8 cellular contexts compared by ENCODE assay signal in the genomic region with DNA sequence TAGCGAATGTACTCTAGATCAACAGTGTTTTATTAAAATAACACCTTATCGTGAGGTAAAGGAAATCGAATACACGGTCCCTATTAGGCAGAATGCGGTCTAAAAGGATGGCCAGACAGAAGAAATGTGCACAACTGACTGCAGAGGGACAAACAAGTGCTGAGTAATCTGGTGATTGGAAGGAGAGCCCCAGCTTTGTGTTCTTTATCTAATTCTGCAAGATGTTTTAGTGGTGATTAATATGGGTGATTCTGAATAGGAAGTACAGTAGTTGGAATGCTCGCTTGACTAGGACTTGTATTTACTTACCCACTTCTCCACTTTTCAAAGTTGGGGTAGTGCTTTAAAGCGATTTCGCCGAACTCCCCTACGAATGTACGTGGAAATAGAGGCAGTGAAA. TPM values are rescaled to one million over a fixed set of nuclear protein-coding genes. Genes with fewer than 3 reads are reported as not detected.
DNase-seq lines count a peak whose midpoint lies in the region; ATAC-seq and TF ChIP-seq lines count a peak whose summit lies in the region.

No MANE protein-coding gene starts in this region.

- peaks cover 16 to 55% (median 31%) of the 10 kb centered on the region in 4 donors for H3K4me1 Mint-ChIP-seq in CD4-positive, alpha-beta memory T cell
- peaks cover 40% of the 10 kb centered on the region for H3K4me1 Mint-ChIP-seq in activated naive CD8-positive, alpha-beta T cell (ENCODE audit: low read depth)

- no peaks in the 10 kb centered on the region for H3K36me3 ChIP-seq in CD4-positive, alpha-beta memory T cell (ENCODE audit: insufficient read depth, low read length)
- H3K36me3 ChIP-seq in HUES6 (ENCODE audit: control insufficient read depth, insufficient read depth, low read length) (no peaks in the 10 kb centered on the region), iPS-18a (ENCODE audit: control insufficient read depth, low read depth, low read length) (no peaks in the 10 kb centered on the region), stomach (no peaks in the 10 kb centered on the region)

- H3K36me3 Mint-ChIP-seq in CD4-positive, alpha-beta memory T cell, result peaks cover 0 to 13% of the 10 kb centered on the region in 2 donors
- no peaks in the 10 kb centered on the region for H3K36me3 Mint-ChIP-seq in activated naive CD8-positive, alpha-beta T cell

- in situ Hi-C loops in GM13977 (cut with MboI; ENCODE audit: low pct_unique_long_range_greater_than_20kb, low sequenced_read_pairs, unreplicated experiment), result no loop called here

- H3K9me3 Mint-ChIP-seq in CD4-positive, alpha-beta memory T cell, result no peaks in the 10 kb centered on the region
- H3K9me3 Mint-ChIP-seq in activated naive CD8-positive, alpha-beta T cell (ENCODE audit: low read depth), result no peaks in the 10 kb centered on the region

- H3K9ac ChIP-seq in HUES6 (ENCODE audit: low read length) (peak overlapping the region; percentile 93), iPS-18a (ENCODE audit: low read length) (peak overlapping the region; percentile 54)

- DNase-seq in CD4-positive, alpha-beta memory T cell, result peak in 2 of 5 donors; percentile 3 to 40
- DNase-seq in stomach (no peak), GM13977 (ENCODE audit: low spot score) (no peak), cortex of kidney (lab: John Stamatoyannopoulos, UW) (no peak)

- intact Hi-C loops in CD4-positive, alpha-beta memory T cell (cut with micrococcal nuclease), result loop anchor here (5.0 to 10.0 kb wide), 3 partner anchors 178 to 1120 kb away; partner anchors contain the start of gene SLC25A5
- intact Hi-C loops in stomach (cut with DNase I; ENCODE audit: low total_unique reads), result no loop called here

- peak overlapping the region; percentile 76 to 85 for H3K4me3 ChIP-seq in CD4-positive, alpha-beta memory T cell (ENCODE audit: low read length in 2 of 2)
- H3K4me3 ChIP-seq in HUES6 (ENCODE audit: low read depth, low read length) (peak overlapping the region; percentile 89), iPS-18a (ENCODE audit: low read length) (peak overlapping the region; percentile 66), stomach (peak overlapping the region; percentile 56 to 78 (median 71))

- H3K9me3 ChIP-seq in CD4-positive, alpha-beta memory T cell (ENCODE audit: control insufficient read depth in 1 of 2, low read length in 2 of 2), result no peaks in the 10 kb centered on the region
- H3K9me3 ChIP-seq in HUES6 (ENCODE audit: control insufficient read depth, insufficient read depth, low read depth, low read length) (no peaks in the 10 kb centered on the region), iPS-18a (ENCODE audit: control insufficient read depth, low read depth, low read length) (peaks cover 4% of the 10 kb centered on the region), stomach (no peaks in the 10 kb centered on the region)

- peak overlapping the region; percentile 97 to 100 (median 99) for H3K4me3 Mint-ChIP-seq in CD4-positive, alpha-beta memory T cell
- H3K4me3 Mint-ChIP-seq in activated naive CD8-positive, alpha-beta T cell, result peak overlapping the region; percentile 97

- H3K27ac Mint-ChIP-seq in CD4-positive, alpha-beta memory T cell, result peak overlapping the region; percentile 97 to 100 (median 98)
- H3K27ac Mint-ChIP-seq in activated naive CD8-positive, alpha-beta T cell, result peak overlapping the region; percentile 97

- TF ChIP-seq EP300 in stomach (IDR thresholded peaks at IDR 0.05), result no peak

- no peak for TF ChIP-seq POLR2A in stomach (IDR thresholded peaks at IDR 0.05)

- peaks cover 52% of the 10 kb centered on the region for H3K4me1 ChIP-seq in CD4-positive, alpha-beta memory T cell (ENCODE audit: insufficient read depth, low read length)
- H3K4me1 ChIP-seq in HUES6 (ENCODE audit: control insufficient read depth, insufficient read depth, low read length) (peaks cover 32% of the 10 kb centered on the region), iPS-18a (ENCODE audit: control insufficient read depth, low read depth, low read length) (peaks cover 5% of the 10 kb centered on the region), stomach (peaks cover 0 to 44% (median 16%) of the 10 kb centered on the region in 4 donors)

- CTCF ChIA-PET in CD4-positive, alpha-beta memory T cell (lab: Charles Lee; ENCODE audit: partially characterized antibody), result no interaction called here

- 0 to 34% (median 13%) methylated on average over 11 of the region's 11 CpGs for WGBS in stomach, 5 donors

- H3K27me3 Mint-ChIP-seq in CD4-positive, alpha-beta memory T cell, result no peaks in the 10 kb centered on the region
- no peaks in the 10 kb centered on the region for H3K27me3 Mint-ChIP-seq in activated naive CD8-positive, alpha-beta T cell

- TF ChIP-seq CTCF in stomach (IDR thresholded peaks at IDR 0.05) (no peak), GM13977 (IDR thresholded peaks at IDR 0.05; ENCODE audit: extremely low read depth, insufficient read depth, missing control alignments) (no peak)

- H3K27ac ChIP-seq in CD4-positive, alpha-beta memory T cell (ENCODE audit: low read depth, low read length), result peak overlapping the region; percentile 84
- peak overlapping the region; percentile 90; the same call in 1 of the 2 replicates for H3K27ac ChIP-seq in HUES6 (ENCODE audit: low read depth, low read length)
- H3K27ac ChIP-seq in iPS-18a (ENCODE audit: low read length), result no peak overlapping the region
- H3K27ac ChIP-seq in stomach, result peak overlapping the region; percentile 92 to 96 (median 93)

- no peak for ATAC-seq in HG03432 (IDR thresholded peaks at IDR 0.05; ENCODE audit: unreplicated experiment)

- no peaks in the 10 kb centered on the region for H3K27me3 ChIP-seq in CD4-positive, alpha-beta memory T cell (ENCODE audit: insufficient read depth, low read length)
- H3K27me3 ChIP-seq in HUES6 (ENCODE audit: control insufficient read depth, insufficient read depth, low read length) (no peaks in the 10 kb centered on the region), iPS-18a (ENCODE audit: control insufficient read depth, insufficient read depth, low read length) (no peaks in the 10 kb centered on the region), stomach (no peaks in the 10 kb centered on the region)

- POLR2A ChIA-PET in CD4-positive, alpha-beta memory T cell (lab: Charles Lee; ENCODE audit: partially characterized antibody), result interaction anchor here (1.0 to 2.2 kb wide), 4 partner anchors 12 to 182 kb away, joined by 3 to 9 read pairs (median 5); partner anchors contain the start of gene DOCK11

RNA-seq across cellular contexts. Expression of gene WDR44, which starts 1.2 kb away (rescaled TPM):
- total RNA-seq in CD4-positive, alpha-beta memory T cell, result 10 to 100 TPM; 20.5 to 24.1 TPM
- polyA plus RNA-seq in CD4-positive, alpha-beta memory T cell, result 10 to 100 TPM in 1 of 2 donors, 1 to 10 TPM in 1; 7.6 to 10.4 TPM
- total RNA-seq in stomach, result 10 to 100 TPM in 4 of 5 donors, 1 to 10 TPM in 1; 4.1 to 40.1 (median 22.2) TPM
- polyA plus RNA-seq in stomach, result 1 to 10 TPM; 4.1 to 6.1 (median 4.4) TPM
